ENCODE assay signal across 15 cellular contexts in genomic region chr1:160351629-160352028, GRCh38. TPM values are rescaled to one million over a fixed set of nuclear protein-coding genes. Genes with fewer than 3 reads are reported as not detected.
DNase-seq lines count a peak whose midpoint lies in the region; ATAC-seq and TF ChIP-seq lines count a peak whose summit lies in the region.
"Had no signal": no experiment of that assay in that cellular context is flagged by ENCODE, and none has a peak within 500 bp of the region (broad histone marks: within the 10 kb centered on the region; RNA-seq: fewer than 3 reads in every experiment).

No MANE protein-coding gene starts in this region.

- no peaks in the 10 kb centered on the region for H3K9me3 Mint-ChIP-seq in type B pancreatic cell
- H3K9me3 Mint-ChIP-seq: CD4-positive, alpha-beta memory T cell had no signal

- H3K4me1 Mint-ChIP-seq in type B pancreatic cell (ENCODE audit: unreplicated experiment) = no peaks in the 10 kb centered on the region

- no peak for TF ChIP-seq POLR2A in upper lobe of left lung (IDR thresholded peaks at IDR 0.05)

- H3K27me3 ChIP-seq in skeletal muscle tissue (ENCODE audit: control insufficient read depth in 3 of 3, insufficient read depth in 3 of 3, low read length in 3 of 3) = no peaks in the 10 kb centered on the region
- no peaks in the 10 kb centered on the region for H3K27me3 ChIP-seq in aorta (ENCODE audit: control insufficient read depth in 1 of 2, insufficient read depth in 2 of 2, low read length in 1 of 2)
- H3K27me3 ChIP-seq in upper lobe of left lung = no peaks in the 10 kb centered on the region
- H3K27me3 ChIP-seq: BE2C had no signal

- H3K4me1 ChIP-seq in skeletal muscle tissue (ENCODE audit: control insufficient read depth in 3 of 3, insufficient read depth in 3 of 3, low read length in 3 of 3) = peaks cover 21 to 45% (median 34%) of the 10 kb centered on the region in 3 donors
- no peaks in the 10 kb centered on the region for H3K4me1 ChIP-seq in aorta (ENCODE audit: control insufficient read depth in 1 of 2, insufficient read depth in 2 of 2, low read length in 2 of 2)
- peaks cover 0 to 3% (median under 1%) of the 10 kb centered on the region in 4 donors for H3K4me1 ChIP-seq in upper lobe of left lung
- H3K4me1 ChIP-seq: BE2C had no signal

- H3K36me3 ChIP-seq in skeletal muscle tissue (ENCODE audit: control insufficient read depth in 3 of 3, insufficient read depth in 3 of 3, low read length in 3 of 3) = peaks cover 61 to 92% (median 76%) of the 10 kb centered on the region in 3 donors
- peaks cover 3 to 28% of the 10 kb centered on the region in 2 donors for H3K36me3 ChIP-seq in aorta (ENCODE audit: control insufficient read depth in 1 of 2, insufficient read depth in 2 of 2, low read length in 1 of 2)
- H3K36me3 ChIP-seq in upper lobe of left lung = peaks cover 58 to 94% (median 82%) of the 10 kb centered on the region in 4 donors

- H3K4me3 Mint-ChIP-seq in type B pancreatic cell = no peak overlapping the region
- H3K4me3 Mint-ChIP-seq: CD4-positive, alpha-beta memory T cell had no signal

- no peak for TF ChIP-seq CTCF in type B pancreatic cell (conservative IDR thresholded peaks at IDR 0.05)
- TF ChIP-seq CTCF in upper lobe of left lung (IDR thresholded peaks at IDR 0.05) = no peak

- H3K9me3 ChIP-seq in skeletal muscle tissue (ENCODE audit: control insufficient read depth in 3 of 3, low read length in 3 of 3) (no peaks in the 10 kb centered on the region), aorta (ENCODE audit: control insufficient read depth, low read length) (no peaks in the 10 kb centered on the region), upper lobe of left lung (no peaks in the 10 kb centered on the region)
- H3K9me3 ChIP-seq: BE2C had no signal

- H3K27ac Mint-ChIP-seq in type B pancreatic cell = no peak overlapping the region
- H3K27ac Mint-ChIP-seq: CD4-positive, alpha-beta memory T cell had no signal

- peak overlapping the region; percentile 42 to 47 (median 42) for H3K4me3 ChIP-seq in skeletal muscle tissue (ENCODE audit: low read length in 3 of 3)
- no peak overlapping the region for H3K4me3 ChIP-seq in aorta (ENCODE audit: low read length in 2 of 2)
- no peak overlapping the region for H3K4me3 ChIP-seq in upper lobe of left lung
- H3K4me3 ChIP-seq: GM12878, GM23248 had no signal

- no peak for TF ChIP-seq EP300 in upper lobe of left lung (IDR thresholded peaks at IDR 0.05)

- whole genome bisulfite sequencing in aorta, 2 donors = 68 to 70% methylated on average over 4 of the region's 4 CpGs
- WGBS in upper lobe of left lung, 2 donors = 80 to 87% methylated on average over 4 of the region's 4 CpGs

- DNase-seq in Right ventricle myocardium superior (no peak), left cardiac atrium (no peak), myocyte (ENCODE audit: low read depth) (peak; percentile 89), type B pancreatic cell (ENCODE audit: extremely low spot score, unreplicated experiment) (no peak), aorta (no peak), upper lobe of left lung (no peak)
- DNase-seq: BE2C; CD4-positive, alpha-beta memory T cell; DMS79; GM23248 had no signal

- peak overlapping the region; percentile 43 to 55 (median 48) for H3K9ac ChIP-seq in skeletal muscle tissue (ENCODE audit: low read depth in 1 of 3, low read length in 3 of 3)
- H3K9ac ChIP-seq: GM23248 had no signal

- no peaks in the 10 kb centered on the region for H3K27me3 Mint-ChIP-seq in type B pancreatic cell
- H3K27me3 Mint-ChIP-seq: CD4-positive, alpha-beta memory T cell had no signal

- peaks cover 17% of the 10 kb centered on the region for H3K36me3 Mint-ChIP-seq in type B pancreatic cell

- H3K27ac ChIP-seq in skeletal muscle tissue (ENCODE audit: low read depth, low read length) = peak overlapping the region; percentile 86
- H3K27ac ChIP-seq in aorta (ENCODE audit: low read depth in 1 of 2, low read length in 2 of 2) = no peak overlapping the region
- no peak overlapping the region for H3K27ac ChIP-seq in upper lobe of left lung
- H3K27ac ChIP-seq: C4-2B, GM23248 had no signal

- intact Hi-C loops in Right ventricle myocardium superior (cut with DNase I) = no loop called here
- intact Hi-C loops in left cardiac atrium (cut with DNase I) = no loop called here
- intact Hi-C loops in aorta (cut with DNase I) = no loop called here

- ATAC-seq in Right ventricle myocardium superior (ENCODE audit: poor library complexity) = peak; percentile 86
- ATAC-seq in left cardiac atrium = peak; percentile 63 to 85
- ATAC-seq in aorta (ENCODE audit: low FRiP score) = no peak
- no peak for ATAC-seq in upper lobe of left lung (ENCODE audit: low FRiP score in 2 of 2)
- ATAC-seq: GM12878, HCT116 had no signal

RNA-seq across cellular contexts. Expression of gene NCSTN, which starts 8.4 kb away (rescaled TPM):
- 57.9 TPM for total RNA-seq in Right ventricle myocardium superior
- 10 to 100 TPM; 57.4 to 70.2 TPM for total RNA-seq in left cardiac atrium
- total RNA-seq in myocyte = 80.3 and 90.1 TPM in 2 replicates
- polyA plus RNA-seq in myocyte (2012) = 138 TPM
- total RNA-seq in skeletal muscle tissue = 53.8 TPM
- 103 and 104 TPM in 2 replicates for total RNA-seq in type B pancreatic cell (ENCODE audit: low replicate concordance)
- total RNA-seq in aorta = 10 to 100 TPM; 56.4 to 67.3 TPM
- 10 to 100 TPM; 17.0 to 49.7 TPM for polyA plus RNA-seq in aorta
- total RNA-seq in upper lobe of left lung = 100 to 1,000 TPM in 2 of 6 donors, 10 to 100 TPM in 4; 55.9 to 116 (median 70.8) TPM

RNA-seq across cellular contexts. Expression of gene COPA, which starts 8.6 kb away (rescaled TPM):
- total RNA-seq in Right ventricle myocardium superior (83.9 TPM), left cardiac atrium (100 to 1,000 TPM; 108 to 147 TPM), myocyte (119 and 138 TPM in 2 replicates), skeletal muscle tissue (211 TPM), type B pancreatic cell (ENCODE audit: low replicate concordance) (174 and 226 TPM in 2 replicates), aorta (100 to 1,000 TPM; 174 to 193 TPM), upper lobe of left lung (100 to 1,000 TPM in 5 of 6 donors, 10 to 100 TPM in 1; 99.4 to 165 (median 141) TPM)
- polyA plus RNA-seq in myocyte (2012) = 137 TPM
- 10 to 100 TPM; 44.5 to 91.6 TPM for polyA plus RNA-seq in aorta

RNA-seq across cellular contexts. Expression of gene NHLH1, which starts 15.2 kb away (rescaled TPM):
- not detected for total RNA-seq in Right ventricle myocardium superior
- total RNA-seq in left cardiac atrium = under 1 TPM in 1 of 2 donors, not detected in 1; 0.10 TPM
- total RNA-seq in myocyte = 0.21 and 0.51 TPM in 2 replicates
- 0.33 TPM for polyA plus RNA-seq in myocyte (2012)
- not detected for total RNA-seq in skeletal muscle tissue
- total RNA-seq in type B pancreatic cell (ENCODE audit: low replicate concordance) = 0.48 and 2.2 TPM in 2 replicates
- total RNA-seq in aorta = under 1 TPM; 0.13 to 0.24 TPM
- not detected for polyA plus RNA-seq in aorta
- 1 to 10 TPM in 1 of 6 donors, under 1 TPM in 2, not detected in 3; 0.20 to 1.0 (median 0.33) TPM for total RNA-seq in upper lobe of left lung
- total RNA-seq: G401, GM23248 had no signal
- polyA plus RNA-seq: CD4-positive, alpha-beta memory T cell had no signal

RNA-seq across cellular contexts. Expression of gene VANGL2, which starts 48.7 kb away (rescaled TPM):
- total RNA-seq in Right ventricle myocardium superior (1.9 TPM), left cardiac atrium (1 to 10 TPM; 4.1 to 5.1 TPM), myocyte (0.05 and 0.21 TPM in 2 replicates), skeletal muscle tissue (2.1 TPM), type B pancreatic cell (ENCODE audit: low replicate concordance) (19.8 and 67.3 TPM in 2 replicates), aorta (1 to 10 TPM; 1.3 to 4.4 TPM), upper lobe of left lung (1 to 10 TPM; 2.0 to 4.8 (median 2.7) TPM)
- polyA plus RNA-seq in myocyte (2012) = 0.79 TPM
- polyA plus RNA-seq in aorta = under 1 TPM; 0.26 to 0.50 TPM
- total RNA-seq: CD4-positive, alpha-beta memory T cell; GM23248 had no signal
- polyA plus RNA-seq: CD4-positive, alpha-beta memory T cell; GM23248 had no signal

Comparison
In these comparisons a context has a peak if more than half of its experiments do, and no peak if none do; other contexts are left out.
1. ATAC-seq: peak in Right ventricle myocardium superior (single experiment) and left cardiac atrium (2 of 2); none in aorta (single experiment) and upper lobe of left lung (0 of 2).
2. H3K4me3 ChIP-seq: peak in skeletal muscle tissue (3 of 3); none in aorta (0 of 2) and upper lobe of left lung (0 of 4).